Comparison of ENCODE assay signal across 16 cellular contexts in genomic region chr2:165646321-165646801, GRCh38.
DNase-seq lines count a peak whose midpoint lies in the region; ATAC-seq lines count a peak whose summit lies in the region.
"Had no signal": no experiment of that assay in that cellular context is flagged by ENCODE, and none has a peak within 500 bp of the region (broad histone marks: within the 10 kb centered on the region; RNA-seq: fewer than 3 reads in every experiment).

No MANE protein-coding gene starts in this region.

- no peaks in the 10 kb centered on the region for H3K36me3 Mint-ChIP-seq in stimulated activated effector memory CD8-positive, alpha-beta T cell treated with anti-CD3 and anti-CD28 coated beads, Interleukin-12 subunit alpha, Interleukin-12 subunit beta, amount 100 ng/mL, for 72 hours
- H3K36me3 Mint-ChIP-seq: T-cell had no signal

- H3K36me3 ChIP-seq in SK-N-MC (ENCODE audit: insufficient read depth, low read length): no peaks in the 10 kb centered on the region

- no peak overlapping the region for H3K4me3 Mint-ChIP-seq in stimulated activated effector memory CD8-positive, alpha-beta T cell treated with anti-CD3 and anti-CD28 coated beads, Interleukin-12 subunit alpha, Interleukin-12 subunit beta, amount 100 ng/mL, for 72 hours
- H3K4me3 Mint-ChIP-seq: activated CD4-positive, alpha-beta T cell treated with anti-CD3 and anti-CD28 coated beads, Interleukin-2, amount 10 ng/mL, durations not matched to agents 7 days and 5 days; activated T-helper 1 cell treated with anti-CD3 and anti-CD28 coated beads, Interleukin-12 subunit alpha, Interleukin-12 subunit beta, Interleukin-2, Interleukin-4 antibody, amounts not matched to agents 30 ng/mL and 10 ng/mL and 1 ng/mL, durations not matched to agents 14 hours and 24 hours and 36 hours; T-cell had no signal

- peak overlapping the region; percentile 22 for H3K9ac ChIP-seq in SK-N-MC (ENCODE audit: insufficient read length)

- no peaks in the 10 kb centered on the region for H3K9me3 ChIP-seq in SK-N-MC (ENCODE audit: low read depth, low read length)
- H3K9me3 ChIP-seq: Caco-2 had no signal

- peak overlapping the region; percentile 94 for H3K27ac ChIP-seq in SK-N-MC
- H3K27ac ChIP-seq: epithelial cell of prostate had no signal

- H3K27ac Mint-ChIP-seq in stimulated activated effector memory CD8-positive, alpha-beta T cell treated with anti-CD3 and anti-CD28 coated beads, Interleukin-12 subunit alpha, Interleukin-12 subunit beta, amount 100 ng/mL, for 72 hours: no peak overlapping the region
- H3K27ac Mint-ChIP-seq: activated CD4-positive, alpha-beta T cell treated with anti-CD3 and anti-CD28 coated beads, Interleukin-2, amount 10 ng/mL, durations not matched to agents 7 days and 5 days; activated T-helper 1 cell treated with anti-CD3 and anti-CD28 coated beads, Interleukin-12 subunit alpha, Interleukin-12 subunit beta, Interleukin-2, Interleukin-4 antibody, amounts not matched to agents 30 ng/mL and 10 ng/mL and 1 ng/mL, durations not matched to agents 14 hours and 24 hours and 36 hours; T-cell had no signal

- DNase-seq in DMS153 (lab: John Stamatoyannopoulos, UW): peak; percentile 44
- peak; percentile 53 for DNase-seq in NCI-H128 (lab: John Stamatoyannopoulos, UW; ENCODE audit: unreplicated experiment)
- peak; percentile 97 for DNase-seq in SK-N-MC (ENCODE audit: low read depth, low spot score)
- peak; percentile 12 for DNase-seq in myocyte (ENCODE audit: low read depth)
- no peak for DNase-seq in AG08396 (ENCODE audit: low spot score)
- no peak for DNase-seq in stimulated activated effector memory CD8-positive, alpha-beta T cell treated with anti-CD3 and anti-CD28 coated beads, Interleukin-12 subunit alpha, Interleukin-12 subunit beta, amount 100 ng/mL, for 72 hours (ENCODE audit: low spot score in 2 of 2)
- DNase-seq: activated CD4-positive, alpha-beta T cell treated with anti-CD3 and anti-CD28 coated beads, Interleukin-2, amount 10 ng/mL, durations not matched to agents 7 days and 5 days; Caco-2; mesendoderm; stimulated activated CD4-positive, alpha-beta T cell treated with anti-CD3 and anti-CD28 coated beads, Interleukin-4, amount 100 ng/mL, for 1 hour; T-cell had no signal

- no peaks in the 10 kb centered on the region for H3K4me1 Mint-ChIP-seq in stimulated activated effector memory CD8-positive, alpha-beta T cell treated with anti-CD3 and anti-CD28 coated beads, Interleukin-12 subunit alpha, Interleukin-12 subunit beta, amount 100 ng/mL, for 72 hours
- H3K4me1 Mint-ChIP-seq: activated CD4-positive, alpha-beta T cell treated with anti-CD3 and anti-CD28 coated beads, Interleukin-2, amount 10 ng/mL, durations not matched to agents 7 days and 5 days; T-cell had no signal

- H3K9me3 Mint-ChIP-seq in stimulated activated effector memory CD8-positive, alpha-beta T cell treated with anti-CD3 and anti-CD28 coated beads, Interleukin-12 subunit alpha, Interleukin-12 subunit beta, amount 100 ng/mL, for 72 hours: no peaks in the 10 kb centered on the region
- H3K9me3 Mint-ChIP-seq: activated CD4-positive, alpha-beta T cell treated with anti-CD3 and anti-CD28 coated beads, Interleukin-2, amount 10 ng/mL, durations not matched to agents 7 days and 5 days; activated T-helper 1 cell treated with anti-CD3 and anti-CD28 coated beads, Interleukin-12 subunit alpha, Interleukin-12 subunit beta, Interleukin-2, Interleukin-4 antibody, amounts not matched to agents 30 ng/mL and 10 ng/mL and 1 ng/mL, durations not matched to agents 14 hours and 24 hours and 36 hours; T-cell had no signal

- no peak for ATAC-seq in GM18498 (IDR thresholded peaks at IDR 0.05; ENCODE audit: unreplicated experiment)
- no peak for ATAC-seq in stimulated activated effector memory CD8-positive, alpha-beta T cell treated with anti-CD3 and anti-CD28 coated beads, Interleukin-12 subunit alpha, Interleukin-12 subunit beta, amount 100 ng/mL, for 72 hours
- no peak for ATAC-seq in GM18520 (IDR thresholded peaks at IDR 0.05; ENCODE audit: unreplicated experiment)
- ATAC-seq: HCT116, T-cell had no signal

- peak overlapping the region; percentile 72 for H3K4me3 ChIP-seq in SK-N-MC

Comparison
In these comparisons a context has a peak if more than half of its experiments do, and no peak if none do; other contexts are left out.
1. DNase-seq: peak in DMS153 (single experiment), NCI-H128 (single experiment), SK-N-MC (single experiment) and myocyte (single experiment); none in AG08396 (single experiment) and stimulated activated effector memory CD8-positive, alpha-beta T cell treated with anti-CD3 and anti-CD28 coated beads, Interleukin-12 subunit alpha, Interleukin-12 subunit beta, amount 100 ng/mL, for 72 hours (0 of 2).